In genomic region chr16:1481906-1482835, GRCh38 we compare ENCODE assay signal across 1 cellular context.
TF ChIP-seq lines count a peak whose summit lies in the region.

No MANE protein-coding gene starts in this region.

TF ChIP-seq in HepG2, 621 proteins besides CTCF, POLR2A, EP300 and RAD21:
- TF ChIP-seq ZNF788 (CRISPR knock-in tag; IDR thresholded peaks at IDR 0.05; ENCODE audit: borderline replicate concordance), result no peak
- TF ChIP-seq NFYC (CRISPR knock-in tag; IDR thresholded peaks at IDR 0.05), result no peak
- TF ChIP-seq ARID3A (IDR thresholded peaks at IDR 0.05; ENCODE audit: low read depth, low read length), result no peak
- no peak for TF ChIP-seq TBX2 (CRISPR knock-in tag; IDR thresholded peaks at IDR 0.05; ENCODE audit: borderline replicate concordance)
